ENCODE assay signal across 2 cellular contexts in the genomic region with DNA sequence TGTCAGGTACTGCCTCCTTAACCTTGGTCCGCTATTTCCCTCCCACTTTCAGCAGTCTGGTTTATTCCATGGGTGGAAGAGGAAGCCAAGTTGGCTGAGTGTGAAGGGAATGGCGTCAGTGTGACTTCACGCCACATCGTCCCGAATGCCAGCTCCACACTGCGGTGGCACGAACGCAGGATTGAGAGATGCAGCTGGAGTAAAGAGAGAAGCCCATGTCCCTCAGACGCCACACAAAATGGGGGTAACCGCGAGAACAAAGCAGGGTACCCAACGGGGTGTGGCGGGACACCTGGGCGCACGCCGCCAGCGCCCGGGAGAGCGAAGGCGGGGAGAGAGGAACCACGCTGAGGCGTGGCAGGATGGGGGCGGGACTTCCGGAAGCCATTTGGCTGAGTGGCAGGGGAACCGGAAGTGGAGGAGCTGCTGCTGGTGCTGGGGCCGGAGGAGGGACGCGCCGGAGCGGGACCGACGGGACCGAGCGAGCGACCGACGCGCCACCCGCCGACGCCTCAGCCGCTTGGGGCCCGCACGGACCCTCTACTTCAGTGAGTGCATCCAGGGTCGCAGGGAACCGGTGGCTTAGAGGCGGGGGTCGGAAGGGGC.
A peak's percentile ranks its signal among the peaks of the same experiment; 100 is the strongest.
TF ChIP-seq lines count a peak whose summit lies in the region.

A gene with protein sequence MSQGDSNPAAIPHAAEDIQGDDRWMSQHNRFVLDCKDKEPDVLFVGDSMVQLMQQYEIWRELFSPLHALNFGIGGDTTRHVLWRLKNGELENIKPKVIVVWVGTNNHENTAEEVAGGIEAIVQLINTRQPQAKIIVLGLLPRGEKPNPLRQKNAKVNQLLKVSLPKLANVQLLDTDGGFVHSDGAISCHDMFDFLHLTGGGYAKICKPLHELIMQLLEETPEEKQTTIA (plus strand): TSS at position 417 of the 606 bp plus-strand sequence. CDS start 8,161 bp downstream, outside the sequence.

TF ChIP-seq in IMR-90, 13 proteins besides CTCF, POLR2A, EP300 and RAD21:
- TF ChIP-seq CHD1 (IDR thresholded peaks at IDR 0.05; ENCODE audit: low read depth, low read length) (no peak), MXI1 (IDR thresholded peaks at IDR 0.05; ENCODE audit: borderline replicate concordance, low read depth, low read length) (peak; percentile 97), RFX5 (IDR thresholded peaks at IDR 0.05; ENCODE audit: low read depth, low read length) (no peak), MAZ (IDR thresholded peaks at IDR 0.05; ENCODE audit: borderline replicate concordance, low read depth, low read length) (peak; percentile 37; the same call in 1 of the 2 replicates), SMC3 (IDR thresholded peaks at IDR 0.05; ENCODE audit: low read depth, low read length) (no peak), ELK1 (IDR thresholded peaks at IDR 0.05; ENCODE audit: borderline replicate concordance, low read depth, low read length) (peak; percentile 74; the same call in 1 of the 2 replicates), USF2 (IDR thresholded peaks at IDR 0.05; ENCODE audit: low read depth, low read length) (no peak), MAFK (IDR thresholded peaks at IDR 0.05; ENCODE audit: low read depth, low read length) (no peak), BHLHE40 (IDR thresholded peaks at IDR 0.05; ENCODE audit: low read depth, low read length) (0 out of 2 replicates have a peak, but pooled peaks have one; percentile 27), FOS (IDR thresholded peaks at IDR 0.05; ENCODE audit: low read depth, low read length) (no peak), RCOR1 (IDR thresholded peaks at IDR 0.05; ENCODE audit: insufficient replicate concordance, low read length) (no peak), NFE2L2 (IDR thresholded peaks at IDR 0.05; ENCODE audit: low read depth, low read length) (no peak), CEBPB (IDR thresholded peaks at IDR 0.05; ENCODE audit: low read depth, low read length) (no peak)

TF ChIP-seq in endothelial cell of umbilical vein, 7 proteins besides CTCF, POLR2A, EP300 and RAD21:
- TF ChIP-seq JUN (IDR thresholded peaks at IDR 0.05; ENCODE audit: borderline replicate concordance, insufficient read depth, insufficient read length, low read depth): no peak
- TF ChIP-seq POLR2AphosphoS5 (IDR thresholded peaks at IDR 0.05; ENCODE audit: insufficient read depth, low read depth, low read length): peak; percentile 94
TF ChIP-seq in endothelial cell of umbilical vein: peak in this region for 1.
